19 cellular contexts compared by ENCODE assay signal in genomic region chr4:14225683-14226207, GRCh38.
DNase-seq lines count a peak whose midpoint lies in the region; ATAC-seq and TF ChIP-seq lines count a peak whose summit lies in the region.
"Had no signal": no experiment of that assay in that cellular context is flagged by ENCODE, and none has a peak within 500 bp of the region (broad histone marks: within the 10 kb centered on the region; RNA-seq: fewer than 3 reads in every experiment).

No MANE protein-coding gene starts in this region.

- DNase-seq in DMS153 (lab: John Stamatoyannopoulos, UW) (peak; percentile 92), NCI-H2029 (lab: John Stamatoyannopoulos, UW) (peak; percentile 60), SHP77 (lab: John Stamatoyannopoulos, UW) (peak; percentile 56), tibial nerve (ENCODE audit: low spot score in 2 of 2) (no peak)
- DNase-seq in activated CD8-positive, alpha-beta memory T cell treated with anti-CD3 and anti-CD28 coated beads for 24 hours, result no peak
- DNase-seq in central memory CD4-positive, alpha-beta T cell, result no peak
- DNase-seq: activated B cell treated with CpG ODN at 0.5 μM for 24 hours; amygdala; CD4-positive, alpha-beta memory T cell; cerebellar nuclear complex; hypothalamus; left ventricle myocardium inferior; NCI-H82; RPMI8226; thyroid gland had no signal

- TF ChIP-seq CTCF in tibial nerve (IDR thresholded peaks at IDR 0.05), result no peak

- H3K4me3 ChIP-seq in tibial nerve, result no peak overlapping the region
- H3K4me3 ChIP-seq: left ventricle myocardium inferior, smooth muscle cell, thyroid gland had no signal

- no peak for TF ChIP-seq EP300 in tibial nerve (IDR thresholded peaks at IDR 0.05)

- ATAC-seq in HG03469 (IDR thresholded peaks at IDR 0.05; ENCODE audit: unreplicated experiment), result peak; percentile 52
- ATAC-seq in HG02763 (IDR thresholded peaks at IDR 0.05; ENCODE audit: unreplicated experiment), result no peak
- ATAC-seq: stimulated activated effector memory CD8-positive, alpha-beta T cell treated with anti-CD3 and anti-CD28 coated beads, Interleukin-12 subunit alpha, Interleukin-12 subunit beta, amount 100 ng/mL, for 72 hours had no signal

- no peaks in the 10 kb centered on the region for H3K9me3 ChIP-seq in tibial nerve
- H3K9me3 ChIP-seq: left ventricle myocardium inferior, thyroid gland had no signal

- H3K27me3 ChIP-seq in tibial nerve, result no peaks in the 10 kb centered on the region
- H3K27me3 ChIP-seq: thyroid gland had no signal

- no peaks in the 10 kb centered on the region for H3K4me1 ChIP-seq in tibial nerve
- H3K4me1 ChIP-seq: thyroid gland had no signal

- WGBS in tibial nerve, 2 donors, result 85 to 90% methylated on average over 3 of the region's 3 CpGs

- no peak for TF ChIP-seq POLR2A in tibial nerve (IDR thresholded peaks at IDR 0.05)

- no peak overlapping the region for H3K27ac ChIP-seq in tibial nerve
- H3K27ac ChIP-seq: left ventricle myocardium inferior, thyroid gland had no signal

- no peaks in the 10 kb centered on the region for H3K36me3 ChIP-seq in tibial nerve
- H3K36me3 ChIP-seq: left ventricle myocardium inferior, thyroid gland had no signal

Comparison
In these comparisons a context has a peak if more than half of its experiments do, and no peak if none do; other contexts are left out.
1. DNase-seq: peak in DMS153 (single experiment), NCI-H2029 (single experiment) and SHP77 (2 of 2); none in activated CD8-positive, alpha-beta memory T cell treated with anti-CD3 and anti-CD28 coated beads for 24 hours (single experiment), central memory CD4-positive, alpha-beta T cell (single experiment) and tibial nerve (0 of 2).